Comparison of ENCODE assay signal across 30 cellular contexts in genomic region chr3:29805757-29806156, GRCh38.
DNase-seq lines count a peak whose midpoint lies in the region; FAIRE-seq and TF ChIP-seq lines count a peak whose summit lies in the region.
"Had no signal": no experiment of that assay in that cellular context is flagged by ENCODE, and none has a peak within 500 bp of the region (broad histone marks: within the 10 kb centered on the region; RNA-seq: fewer than 3 reads in every experiment).

No MANE protein-coding gene starts in this region.

- peak; percentile 57 for FAIRE-seq in H54 (lab: Jason Lieb, UNC)

- no peak overlapping the region for H4K12ac ChIP-seq in trophoblast cell (ENCODE audit: low read depth, low read length)

- H3K18ac ChIP-seq in trophoblast cell (ENCODE audit: low read length): no peak overlapping the region

- no peak for TF ChIP-seq CTCF in fibroblast of lung (conservative IDR thresholded peaks at IDR 0.05 in 1 of 2, IDR thresholded peaks at IDR 0.05 in 1 of 2; ENCODE audit: low read depth in 1 of 2, low read length in 2 of 2)

- H3K9ac ChIP-seq in fibroblast of lung (ENCODE audit: insufficient read depth, low read length) (no peak overlapping the region), trophoblast cell (ENCODE audit: low read length) (no peak overlapping the region)
- H3K9ac ChIP-seq: KMS-11 had no signal

- H3K14ac ChIP-seq in trophoblast cell (ENCODE audit: low read length): no peak overlapping the region

- no peaks in the 10 kb centered on the region for H3K4me1 ChIP-seq in fibroblast of lung (ENCODE audit: control insufficient read depth, extremely low read depth, insufficient read depth, low read length)
- no peaks in the 10 kb centered on the region for H3K4me1 ChIP-seq in trophoblast cell (ENCODE audit: control insufficient read depth in 1 of 2, insufficient read depth in 2 of 2, low read length in 2 of 2)
- H3K4me1 ChIP-seq: colonic mucosa, Peyer's patch, psoas muscle, sigmoid colon, upper lobe of left lung had no signal

- H3K79me2 ChIP-seq in fibroblast of lung (ENCODE audit: control insufficient read depth, insufficient read depth, low read length) (no peaks in the 10 kb centered on the region), trophoblast cell (ENCODE audit: control insufficient read depth, insufficient read depth, low read length, poor library complexity) (no peaks in the 10 kb centered on the region)

- H3K4ac ChIP-seq in trophoblast cell (ENCODE audit: low read depth, low read length): no peak overlapping the region

- no peak overlapping the region for H3K27ac ChIP-seq in fibroblast of lung (ENCODE audit: insufficient read depth, low read length)
- no peak overlapping the region for H3K27ac ChIP-seq in trophoblast cell (ENCODE audit: low read depth, low read length)
- H3K27ac ChIP-seq: colonic mucosa, epithelial cell of prostate, gastrocnemius medialis, KMS-11, Peyer's patch, psoas muscle, sigmoid colon, upper lobe of left lung, WERI-Rb-1 had no signal

- H2BK12ac ChIP-seq in trophoblast cell (ENCODE audit: low read length): no peak overlapping the region

- no peak overlapping the region for H3K4me3 ChIP-seq in fibroblast of lung (replicated peaks in 1 of 4; ENCODE audit: control extremely low read depth in 1 of 4, insufficient read depth in 1 of 4, low read depth in 3 of 4, low read length in 4 of 4)
- no peak overlapping the region for H3K4me3 ChIP-seq in trophoblast cell (ENCODE audit: low read depth, low read length)
- H3K4me3 ChIP-seq: colonic mucosa, gastrocnemius medialis, Peyer's patch, psoas muscle, sigmoid colon, upper lobe of left lung had no signal

- WGBS in trophoblast cell (ENCODE audit: extremely low coverage, insufficient coverage, insufficient read length): no CpG with 5 or more reads among the region's 1 CpG

- no peaks in the 10 kb centered on the region for H4K20me1 ChIP-seq in fibroblast of lung (ENCODE audit: control insufficient read depth, extremely low read depth, insufficient read depth, low read length)

- H3K9me3 ChIP-seq in fibroblast of lung (ENCODE audit: control insufficient read depth, insufficient read depth, low read depth, low read length): no peaks in the 10 kb centered on the region
- H3K9me3 ChIP-seq in trophoblast cell (ENCODE audit: insufficient read depth, low read depth, low read length): no peaks in the 10 kb centered on the region
- H3K9me3 ChIP-seq: colonic mucosa, gastrocnemius medialis, Peyer's patch, psoas muscle, sigmoid colon, upper lobe of left lung had no signal

- H3K23ac ChIP-seq in trophoblast cell (ENCODE audit: low read length): no peak overlapping the region

- no peak overlapping the region for H4K8ac ChIP-seq in trophoblast cell (ENCODE audit: low read depth, low read length)

- H3K27me3 ChIP-seq in fibroblast of lung (ENCODE audit: control insufficient read depth, insufficient read depth, low read length): no peaks in the 10 kb centered on the region
- no peaks in the 10 kb centered on the region for H3K27me3 ChIP-seq in trophoblast cell (ENCODE audit: insufficient read depth, low read length)
- H3K27me3 ChIP-seq: colonic mucosa, gastrocnemius medialis, Peyer's patch, sigmoid colon, upper lobe of left lung had no signal

- H2AK5ac ChIP-seq in trophoblast cell (ENCODE audit: low read length): no peak overlapping the region

- DNase-seq in H54 (ENCODE audit: insufficient read length, low spot score): no peak
- DNase-seq in OCI-M1 (lab: John Stamatoyannopoulos, UW): peak; percentile 22
- DNase-seq in fibroblast of lung (ENCODE audit: low read depth in 2 of 2): peak; percentile 17 to 23
- DNase-seq in trophoblast cell: peak; percentile 32 to 82
- no peak for DNase-seq in hypothalamus (lab: John Stamatoyannopoulos, UW)
- no peak for DNase-seq in Ammon's horn (ENCODE audit: low spot score)
- DNase-seq in glomerular visceral epithelial cell (ENCODE audit: extremely low spot score): no peak
- DNase-seq: activated CD4-positive, alpha-beta T cell treated with anti-CD3 and anti-CD28 coated beads for 4 hours; activated naive CD4-positive, alpha-beta T cell treated with anti-CD3 and anti-CD28 coated beads, Interleukin-2, amount 10 ng/mL, durations not matched to agents 7 days and 5 days; amygdala; CD4-positive, CD25-positive, alpha-beta regulatory T cell; colonic mucosa; DMS79 treated with DMSO at 0.1 percent for 48 hours; effector CD4-positive, alpha-beta T cell; gastrocnemius medialis; left cardiac atrium; MV-4-11; NCI-H1436; NCI-H2081 treated with DMSO at 0.1 percent for 48 hours; NCI-H2227 treated with DMSO at 0.1 percent for 48 hours; Peyer's patch; psoas muscle; SIG-M5; sigmoid colon; substantia nigra; SW 1271; upper lobe of left lung; WERI-Rb-1 had no signal

- H4K91ac ChIP-seq in trophoblast cell (ENCODE audit: low read depth, low read length): no peak overlapping the region

- H3K4me2 ChIP-seq in fibroblast of lung (ENCODE audit: extremely low read depth, insufficient read depth, low read length) (no peak overlapping the region), trophoblast cell (ENCODE audit: low read length) (no peak overlapping the region)
- H3K4me2 ChIP-seq: KMS-11 had no signal

- no peak overlapping the region for H2BK120ac ChIP-seq in trophoblast cell (ENCODE audit: insufficient read depth, low read length, poor library complexity)

- no peaks in the 10 kb centered on the region for H3K36me3 ChIP-seq in fibroblast of lung (ENCODE audit: control insufficient read depth, insufficient read depth, low read length)
- no peaks in the 10 kb centered on the region for H3K36me3 ChIP-seq in trophoblast cell (ENCODE audit: control insufficient read depth in 1 of 2, insufficient read depth in 2 of 2, low read length in 2 of 2)
- H3K36me3 ChIP-seq: colonic mucosa, gastrocnemius medialis, Peyer's patch, sigmoid colon, upper lobe of left lung, WERI-Rb-1 had no signal

- no peak overlapping the region for H2BK5ac ChIP-seq in trophoblast cell (ENCODE audit: low read depth, low read length, poor library complexity)

- TF ChIP-seq POLR2A in H54 (IDR thresholded peaks at IDR 0.05; ENCODE audit: low read depth, low read length): no peak

- no peak overlapping the region for H2AFZ ChIP-seq in fibroblast of lung (ENCODE audit: low read length)
- H2AFZ ChIP-seq in trophoblast cell (ENCODE audit: insufficient read depth, low read length, poor library complexity): no peak overlapping the region

- no peaks in the 10 kb centered on the region for H3K79me1 ChIP-seq in trophoblast cell (ENCODE audit: low read length)

Comparison
In these comparisons a context has a peak if more than half of its experiments do, and no peak if none do; other contexts are left out.
1. DNase-seq: peak in OCI-M1 (single experiment), fibroblast of lung (2 of 2) and trophoblast cell (2 of 2); none in H54 (single experiment), hypothalamus (0 of 51), Ammon's horn (single experiment) and glomerular visceral epithelial cell (single experiment).